8 cellular contexts compared by ENCODE assay signal in genomic region chr1:203797216-203797615, GRCh38. TPM values are rescaled to one million over a fixed set of nuclear protein-coding genes. Genes with fewer than 3 reads are reported as not detected.
A peak's percentile ranks its signal among the peaks of the same experiment; 100 is the strongest.
DNase-seq lines count a peak whose midpoint lies in the region; ATAC-seq and TF ChIP-seq lines count a peak whose summit lies in the region.

No MANE protein-coding gene starts in this region.

- peaks cover 32% of the 10 kb centered on the region for H3K36me3 ChIP-seq in HAP-1 (replicated peaks)
- H3K36me3 ChIP-seq in skeletal muscle tissue (ENCODE audit: control insufficient read depth in 3 of 3, insufficient read depth in 3 of 3, low read length in 3 of 3) = peaks cover 0 to 10% (median 0%) of the 10 kb centered on the region in 3 donors
- peaks cover 0 to 16% of the 10 kb centered on the region in 2 donors for H3K36me3 ChIP-seq in left lung

- H3K4me1 ChIP-seq in HAP-1 (peaks cover 15% of the 10 kb centered on the region), skeletal muscle tissue (ENCODE audit: control insufficient read depth in 3 of 3, insufficient read depth in 3 of 3, low read length in 3 of 3) (peaks cover 40 to 47% (median 41%) of the 10 kb centered on the region in 3 donors), left lung (peaks cover 20 to 63% of the 10 kb centered on the region in 2 donors)

- CTCF ChIA-PET in T-cell (lab: Charles Lee) = no interaction called here

- H3K4me3 Mint-ChIP-seq in T-cell = peak overlapping the region; percentile 91 to 96 (median 92)

- peak overlapping the region; percentile 92 for H3K27ac ChIP-seq in skeletal muscle tissue (ENCODE audit: low read depth, low read length)
- no peak overlapping the region for H3K27ac ChIP-seq in left lung
- no peak overlapping the region for H3K27ac ChIP-seq in substantia nigra (ENCODE audit: low read depth, low read length, poor library complexity, severe bottlenecking)

- POLR2A ChIA-PET in T-cell (lab: Charles Lee) = no interaction called here

- H3K4me3 ChIP-seq in HAP-1 = peak overlapping the region; percentile 77
- peak overlapping the region; percentile 79 for H3K4me3 ChIP-seq in fibroblast of pulmonary artery (replicated peaks; ENCODE audit: low read depth, low read length)
- peak overlapping the region; percentile 66 to 94 (median 82) for H3K4me3 ChIP-seq in skeletal muscle tissue (ENCODE audit: low read length in 3 of 3)
- peak overlapping the region in 1 of 2 donors; percentile 76 for H3K4me3 ChIP-seq in left lung

- intact Hi-C loops in left lung (cut with DNase I) = no loop called here

- peak overlapping the region; percentile 9 to 21 for H3K27ac Mint-ChIP-seq in T-cell

- H3K4me1 Mint-ChIP-seq in T-cell = peaks cover 59 to 72% (median 66%) of the 10 kb centered on the region in 3 donors

- peaks cover 15% of the 10 kb centered on the region for H3K9me3 ChIP-seq in HAP-1
- H3K9me3 ChIP-seq in skeletal muscle tissue (ENCODE audit: control insufficient read depth in 3 of 3, low read length in 3 of 3) = no peaks in the 10 kb centered on the region
- H3K9me3 ChIP-seq in left lung = no peaks in the 10 kb centered on the region

- no peaks in the 10 kb centered on the region for H3K27me3 Mint-ChIP-seq in T-cell

- ATAC-seq in T-cell (replicated peaks in 1 of 4) (no peak), left lung (no peak)

- H3K9me3 Mint-ChIP-seq in T-cell = no peaks in the 10 kb centered on the region

- H3K36me3 Mint-ChIP-seq in T-cell = peaks cover 40% of the 10 kb centered on the region

- in situ Hi-C loops in HAP-1 (cut with MboI; ENCODE audit: low sequenced_read_pairs) = no loop called here

- H3K27me3 ChIP-seq in HAP-1 (ENCODE audit: low read depth) = no peaks in the 10 kb centered on the region
- H3K27me3 ChIP-seq in skeletal muscle tissue (ENCODE audit: control insufficient read depth in 3 of 3, insufficient read depth in 3 of 3, low read length in 3 of 3) = no peaks in the 10 kb centered on the region
- H3K27me3 ChIP-seq in left lung = no peaks in the 10 kb centered on the region

- no peak for TF ChIP-seq CTCF in fibroblast of pulmonary artery (IDR thresholded peaks at IDR 0.05; ENCODE audit: low read length, missing control alignments)
- TF ChIP-seq CTCF in left lung (IDR thresholded peaks at IDR 0.05) = no peak

- peak overlapping the region in 1 of 3 donors; percentile 93 for H3K9ac ChIP-seq in skeletal muscle tissue (ENCODE audit: low read depth in 1 of 3, low read length in 3 of 3)

- DNase-seq in HAP-1 (ENCODE audit: low spot score in 2 of 2) = no peak
- no peak for DNase-seq in T-cell
- DNase-seq in fibroblast of pulmonary artery (ENCODE audit: low read depth) = no peak
- DNase-seq in hepatic stellate cell (ENCODE audit: low spot score) = no peak
- DNase-seq in DMS 273 treated with DMSO at 0.1 percent for 48 hours (lab: John Stamatoyannopoulos, UW) = no peak
- no peak for DNase-seq in left lung
- DNase-seq in substantia nigra (lab: John Stamatoyannopoulos, UW) = no peak

RNA-seq across cellular contexts. Expression of gene ZBED6, which starts 1.8 kb away (rescaled TPM):
- total RNA-seq in T-cell = 10 to 100 TPM; 21.7 to 36.7 (median 23.8) TPM
- total RNA-seq in skeletal muscle tissue = 11.0 TPM
- total RNA-seq in left lung = 10 to 100 TPM; 31.9 to 32.8 TPM

RNA-seq across cellular contexts. Expression of gene ZC3H11A, which starts 1.8 kb away (rescaled TPM):
- total RNA-seq in T-cell = 100 to 1,000 TPM in 2 of 5 donors, 10 to 100 TPM in 3; 85.6 to 111 (median 95.8) TPM
- total RNA-seq in skeletal muscle tissue = 69.4 TPM
- 10 to 100 TPM; 60.0 to 71.4 TPM for total RNA-seq in left lung

RNA-seq across cellular contexts. Expression of gene LAX1, which starts 32.2 kb away (rescaled TPM):
- total RNA-seq in T-cell (10 to 100 TPM; 20.0 to 32.4 (median 29.1) TPM), skeletal muscle tissue (not detected), left lung (1 to 10 TPM in 1 of 2 donors, under 1 TPM in 1; 0.93 to 2.2 TPM)

Comparison
In these comparisons a context has a peak if more than half of its experiments do, and no peak if none do; other contexts are left out.
1. RNA of gene LAX1, which starts 32.2 kb away (total RNA-seq): 20.0 to 32.4 TPM in T-cell; 0.93 to 2.2 TPM in left lung and not detected in skeletal muscle tissue (single experiment); every median in the first group is over 4 times any median in the second.